In genomic region chr3:168249539-168250414, GRCh38 we compare ENCODE assay signal across 8 cellular contexts.
DNase-seq lines count a peak whose midpoint lies in the region; ATAC-seq and TF ChIP-seq lines count a peak whose summit lies in the region.

No MANE protein-coding gene starts in this region.

- H3K36me3 Mint-ChIP-seq in naive thymus-derived CD4-positive, alpha-beta T cell: no peaks in the 10 kb centered on the region

- no peak overlapping the region for H3K27ac Mint-ChIP-seq in naive thymus-derived CD4-positive, alpha-beta T cell

- ATAC-seq in GM18870 (IDR thresholded peaks at IDR 0.05; ENCODE audit: unreplicated experiment) (peak; percentile 61), HG03045 (IDR thresholded peaks at IDR 0.05; ENCODE audit: unreplicated experiment) (peak; percentile 79)
- peak; percentile 60 for ATAC-seq in naive thymus-derived CD4-positive, alpha-beta T cell

- intact Hi-C loops in naive thymus-derived CD4-positive, alpha-beta T cell (cut with micrococcal nuclease): no loop called here

- POLR2A ChIA-PET in naive thymus-derived CD4-positive, alpha-beta T cell (lab: Charles Lee): no interaction called here

- no peaks in the 10 kb centered on the region for H3K36me3 ChIP-seq in naive thymus-derived CD4-positive, alpha-beta T cell (ENCODE audit: control insufficient read depth in 2 of 3, insufficient read depth in 3 of 3, low read length in 3 of 3)

- no peaks in the 10 kb centered on the region for H3K27me3 ChIP-seq in naive thymus-derived CD4-positive, alpha-beta T cell (ENCODE audit: control insufficient read depth in 2 of 2, insufficient read depth in 2 of 2, low read length in 2 of 2)

- peaks cover 0 to 12% (median 11%) of the 10 kb centered on the region in 7 donors for H3K4me1 Mint-ChIP-seq in naive thymus-derived CD4-positive, alpha-beta T cell

- TF ChIP-seq CTCF in fibroblast of pulmonary artery (IDR thresholded peaks at IDR 0.05; ENCODE audit: low read length, missing control alignments): peak; percentile 11

- DNase-seq in CMK (ENCODE audit: low read depth): peak; percentile 5
- DNase-seq in NCI-H2107 treated with DMSO at 0.1 percent for 48 hours (lab: John Stamatoyannopoulos, UW; ENCODE audit: unreplicated experiment): peak; percentile 54
- DNase-seq in activated CD4-positive, alpha-beta T cell treated with anti-CD3 and anti-CD28 coated beads, Interleukin-2, amount 50 U/mL, for 48 hours: peak; percentile 8 to 25
- peak; percentile 69 for DNase-seq in fibroblast of pulmonary artery (ENCODE audit: low read depth)
- DNase-seq in naive thymus-derived CD4-positive, alpha-beta T cell: peak in 1 of 9 donors; percentile 44
- DNase-seq in activated effector memory CD4-positive, alpha-beta T cell treated with Interleukin-2 at 50 U/mL for 16 hours: no peak

- no peaks in the 10 kb centered on the region for H3K4me1 ChIP-seq in naive thymus-derived CD4-positive, alpha-beta T cell (ENCODE audit: control insufficient read depth in 2 of 2, insufficient read depth in 2 of 2, low read length in 2 of 2)

- no peaks in the 10 kb centered on the region for H3K9me3 ChIP-seq in naive thymus-derived CD4-positive, alpha-beta T cell (ENCODE audit: control insufficient read depth in 2 of 3, low read length in 3 of 3)

- H3K4me3 ChIP-seq in fibroblast of pulmonary artery (replicated peaks; ENCODE audit: low read depth, low read length): peak overlapping the region; percentile 54
- H3K4me3 ChIP-seq in naive thymus-derived CD4-positive, alpha-beta T cell (ENCODE audit: low read length): no peak overlapping the region

- H3K27me3 Mint-ChIP-seq in naive thymus-derived CD4-positive, alpha-beta T cell: peaks cover 47 to 57% (median 52%) of the 10 kb centered on the region in 5 donors

- no peak overlapping the region for H3K27ac ChIP-seq in naive thymus-derived CD4-positive, alpha-beta T cell (ENCODE audit: low read depth, low read length)

- H3K9me3 Mint-ChIP-seq in naive thymus-derived CD4-positive, alpha-beta T cell: peaks cover 0 to 5% (median 0%) of the 10 kb centered on the region in 11 donors

- peak overlapping the region in 5 of 10 donors; percentile 6 to 63 (median 18) for H3K4me3 Mint-ChIP-seq in naive thymus-derived CD4-positive, alpha-beta T cell

- CTCF ChIA-PET in naive thymus-derived CD4-positive, alpha-beta T cell (lab: Charles Lee): no interaction called here
